1 cellular context compared by ENCODE assay signal in the genomic region with DNA sequence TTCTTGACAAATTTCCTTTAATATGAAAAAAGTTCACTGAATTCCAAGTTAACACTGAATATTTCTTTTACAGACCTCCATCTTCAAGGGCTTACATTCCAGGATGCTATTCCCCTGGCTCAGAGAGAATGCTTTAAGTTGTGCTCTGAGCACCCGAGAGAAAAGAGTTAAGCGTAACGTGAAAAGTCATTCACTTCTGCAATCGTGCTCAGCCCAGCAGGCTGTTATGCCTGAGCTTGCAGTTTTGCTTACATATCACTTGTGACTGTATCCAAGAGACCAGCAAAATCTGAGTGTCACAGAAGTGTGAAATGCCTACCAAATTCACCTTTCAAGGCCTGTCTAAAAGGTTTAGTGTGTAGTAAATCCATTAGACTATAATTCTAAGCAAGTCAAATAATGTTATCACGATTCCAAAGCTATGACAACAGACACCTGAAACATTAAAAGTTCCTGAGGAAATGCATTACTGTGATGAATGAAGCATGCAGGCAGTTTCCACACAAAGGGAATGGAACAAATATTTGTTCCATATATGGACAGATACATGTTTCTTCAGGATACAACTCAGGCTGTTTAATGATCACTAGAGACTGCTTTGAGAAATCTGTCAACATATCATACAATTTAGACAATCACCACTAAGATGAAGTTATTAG.
TF ChIP-seq lines count a peak whose summit lies in the region.

No MANE protein-coding gene starts in this region.

TF ChIP-seq in WTC11, 78 proteins besides CTCF, POLR2A, EP300 and RAD21 (continued from another document):
- TF ChIP-seq, protein P1, sequence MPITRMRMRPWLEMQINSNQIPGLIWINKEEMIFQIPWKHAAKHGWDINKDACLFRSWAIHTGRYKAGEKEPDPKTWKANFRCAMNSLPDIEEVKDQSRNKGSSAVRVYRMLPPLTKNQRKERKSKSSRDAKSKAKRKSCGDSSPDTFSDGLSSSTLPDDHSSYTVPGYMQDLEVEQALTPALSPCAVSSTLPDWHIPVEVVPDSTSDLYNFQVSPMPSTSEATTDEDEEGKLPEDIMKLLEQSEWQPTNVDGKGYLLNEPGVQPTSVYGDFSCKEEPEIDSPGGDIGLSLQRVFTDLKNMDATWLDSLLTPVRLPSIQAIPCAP (CRISPR knock-in tag; IDR thresholded peaks at IDR 0.05), result no peak
